1 cellular context compared by ENCODE assay signal in genomic region chr14:52551696-52552062, GRCh38.
A peak's percentile ranks its signal among the peaks of the same experiment; 100 is the strongest.
TF ChIP-seq lines count a peak whose summit lies in the region.

No MANE protein-coding gene starts in this region.

TF ChIP-seq in HepG2, 621 proteins besides CTCF, POLR2A, EP300 and RAD21:
- TF ChIP-seq ZFP91 (CRISPR knock-in tag; IDR thresholded peaks at IDR 0.05; ENCODE audit: borderline replicate concordance) (no peak), TOE1 (CRISPR knock-in tag; IDR thresholded peaks at IDR 0.05) (no peak), ASH2L (IDR thresholded peaks at IDR 0.05; ENCODE audit: insufficient read length, low read depth, low read length) (peak; percentile 72), ZNF3 (CRISPR knock-in tag; IDR thresholded peaks at IDR 0.05) (no peak), ZSCAN29 (CRISPR knock-in tag; conservative IDR thresholded peaks at IDR 0.05) (0 out of 2 replicates have a peak, but pooled peaks have one; percentile 13), MAFG (CRISPR knock-in tag; IDR thresholded peaks at IDR 0.05) (no peak), GPBP1L1 (CRISPR knock-in tag; IDR thresholded peaks at IDR 0.05) (no peak), ZNF816 (CRISPR knock-in tag; IDR thresholded peaks at IDR 0.05; ENCODE audit: borderline replicate concordance) (no peak), HNF1B (CRISPR knock-in tag; IDR thresholded peaks at IDR 0.05) (no peak), ZNF674 (CRISPR knock-in tag; IDR thresholded peaks at IDR 0.05; ENCODE audit: low read depth) (no peak)
